1 cellular context compared by ENCODE assay signal in the genomic region with DNA sequence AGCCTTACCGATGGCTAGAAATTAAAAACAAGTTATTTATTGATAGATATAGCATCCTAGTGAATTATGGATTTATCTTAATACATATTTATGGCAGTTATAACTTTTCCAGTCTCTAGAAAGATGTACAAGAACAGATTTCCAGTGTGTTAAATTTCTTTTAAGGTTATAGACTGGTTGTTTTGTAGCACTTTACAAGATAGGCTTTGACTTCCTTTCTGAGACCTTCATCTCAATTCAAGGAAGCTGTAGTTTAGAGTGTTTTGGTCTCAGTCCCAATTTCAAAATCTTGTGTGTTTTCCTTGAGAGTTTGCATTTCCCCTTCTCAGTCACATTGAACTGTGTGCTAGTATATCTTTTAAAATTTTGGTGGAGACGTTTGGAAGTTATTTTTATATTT.
TF ChIP-seq lines count a peak whose summit lies in the region.

No MANE protein-coding gene starts in this region.

TF ChIP-seq in endothelial cell of umbilical vein, 7 proteins besides CTCF, POLR2A, EP300 and RAD21:
- TF ChIP-seq EZH2 (IDR thresholded peaks at IDR 0.05; ENCODE audit: borderline replicate concordance, low read depth, low read length, severe bottlenecking) (no peak), POLR2AphosphoS5 (IDR thresholded peaks at IDR 0.05; ENCODE audit: insufficient read depth, low read depth, low read length) (no peak), MYC (IDR thresholded peaks at IDR 0.05; ENCODE audit: low read depth, low read length) (no peak), GATA2 (IDR thresholded peaks at IDR 0.05; ENCODE audit: insufficient read depth, insufficient read length, low read depth, low read length) (no peak), FOS (IDR thresholded peaks at IDR 0.05; ENCODE audit: borderline replicate concordance, insufficient read depth, low read length) (no peak), JUN (IDR thresholded peaks at IDR 0.05; ENCODE audit: borderline replicate concordance, insufficient read depth, insufficient read length, low read depth) (no peak)
- TF ChIP-seq, protein P1, sequence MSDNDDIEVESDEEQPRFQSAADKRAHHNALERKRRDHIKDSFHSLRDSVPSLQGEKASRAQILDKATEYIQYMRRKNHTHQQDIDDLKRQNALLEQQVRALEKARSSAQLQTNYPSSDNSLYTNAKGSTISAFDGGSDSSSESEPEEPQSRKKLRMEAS (IDR thresholded peaks at IDR 0.05; ENCODE audit: insufficient read depth, insufficient read length) = no peak
